ENCODE assay signal across 1 cellular context in the genomic region with DNA sequence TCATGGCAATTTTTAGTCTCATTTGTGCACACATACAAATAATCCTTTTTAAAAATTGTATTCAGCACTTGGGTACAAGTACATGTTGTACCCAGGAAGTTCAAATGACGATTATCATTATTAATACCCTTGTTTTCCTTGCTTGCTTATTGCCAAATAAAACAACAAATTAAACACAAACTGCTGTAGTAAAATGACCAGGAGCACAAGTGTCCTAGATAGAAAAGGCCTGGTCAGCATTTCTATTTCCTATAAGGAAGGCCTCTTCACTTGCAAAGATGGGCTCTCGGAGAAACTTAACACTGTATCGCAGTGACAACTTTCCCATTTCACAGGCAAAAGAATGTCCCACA.
TF ChIP-seq lines count a peak whose summit lies in the region.

No MANE protein-coding gene starts in this region.

TF ChIP-seq in HepG2, 621 proteins besides CTCF, POLR2A, EP300 and RAD21:
- peak; percentile 69 to 75 for TF ChIP-seq MAFK (conservative IDR thresholded peaks at IDR 0.05 in 1 of 2, IDR thresholded peaks at IDR 0.05 in 1 of 2; ENCODE audit: low read length in 2 of 2)
- no peak for TF ChIP-seq NR2F2 (IDR thresholded peaks at IDR 0.05; ENCODE audit: borderline replicate concordance, low read depth)
- no peak for TF ChIP-seq SRSF9 (IDR thresholded peaks at IDR 0.05; ENCODE audit: borderline replicate concordance, insufficient read depth, low read depth, low read length, poor library complexity, severe bottlenecking)
- TF ChIP-seq, protein P1, sequence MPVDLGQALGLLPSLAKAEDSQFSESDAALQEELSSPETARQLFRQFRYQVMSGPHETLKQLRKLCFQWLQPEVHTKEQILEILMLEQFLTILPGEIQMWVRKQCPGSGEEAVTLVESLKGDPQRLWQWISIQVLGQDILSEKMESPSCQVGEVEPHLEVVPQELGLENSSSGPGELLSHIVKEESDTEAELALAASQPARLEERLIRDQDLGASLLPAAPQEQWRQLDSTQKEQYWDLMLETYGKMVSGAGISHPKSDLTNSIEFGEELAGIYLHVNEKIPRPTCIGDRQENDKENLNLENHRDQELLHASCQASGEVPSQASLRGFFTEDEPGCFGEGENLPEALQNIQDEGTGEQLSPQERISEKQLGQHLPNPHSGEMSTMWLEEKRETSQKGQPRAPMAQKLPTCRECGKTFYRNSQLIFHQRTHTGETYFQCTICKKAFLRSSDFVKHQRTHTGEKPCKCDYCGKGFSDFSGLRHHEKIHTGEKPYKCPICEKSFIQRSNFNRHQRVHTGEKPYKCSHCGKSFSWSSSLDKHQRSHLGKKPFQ (CRISPR knock-in tag; IDR thresholded peaks at IDR 0.05; ENCODE audit: insufficient replicate concordance), result no peak
- peak; percentile 73 for TF ChIP-seq MAFF (IDR thresholded peaks at IDR 0.05; ENCODE audit: low read depth, low read length)
